Comparison of ENCODE assay signal across 21 cellular contexts in the genomic region with DNA sequence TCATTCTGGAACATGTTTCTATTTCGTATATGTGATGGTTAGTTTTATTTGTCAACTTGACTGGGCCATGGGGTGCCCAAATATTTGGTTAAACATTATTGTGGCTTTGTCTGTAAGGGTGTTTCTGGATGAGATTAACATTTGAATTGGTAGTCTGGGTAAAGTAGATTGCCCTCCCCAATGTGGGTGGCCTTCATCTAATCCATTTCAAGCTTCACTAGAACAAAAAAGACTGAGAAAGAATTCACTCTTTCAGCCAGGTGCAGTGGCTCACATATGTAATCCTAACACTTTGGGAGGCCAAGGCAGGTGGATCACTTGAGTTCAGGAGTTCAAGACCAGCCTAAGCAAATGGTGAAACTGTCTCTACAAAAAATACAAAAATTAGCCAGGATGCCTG.
"Had no signal": no experiment of that assay in that cellular context is flagged by ENCODE, and none has a peak within 500 bp of the region (broad histone marks: within the 10 kb centered on the region; RNA-seq: fewer than 3 reads in every experiment).

No MANE protein-coding gene starts in this region.

- H3K4me1 ChIP-seq: colonic mucosa, gastroesophageal sphincter, lower lobe of right lung had no signal

- H3K4me1 Mint-ChIP-seq: endodermal cell, naive B cell had no signal

- H3K27me3 Mint-ChIP-seq: dendritic cell treated with granulocyte-macrophage colony-stimulating factor and Interleukin-4, amounts not matched to agents 40 ng/mL and 50 ng/mL, for 4 days had no signal

- H3K36me3 Mint-ChIP-seq: mesothelial cell of epicardium, naive B cell had no signal

- H3K36me3 ChIP-seq: colonic mucosa, gastroesophageal sphincter, heart left ventricle, left lung, lower lobe of right lung had no signal

- H3K27ac ChIP-seq: colonic mucosa, epithelial cell of prostate, foreskin keratinocyte, gastroesophageal sphincter, heart left ventricle, hepatocyte, left lung, lower lobe of right lung had no signal

- H3K9me3 ChIP-seq: colonic mucosa, gastroesophageal sphincter, heart left ventricle, left lung, lower lobe of right lung, mucosa of descending colon had no signal

- H3K4me3 ChIP-seq: colonic mucosa, gastroesophageal sphincter, heart left ventricle, hepatocyte, left lung, lower lobe of right lung, mucosa of descending colon had no signal

- DNase-seq: colonic mucosa; cortex of kidney; effector CD8-positive, alpha-beta T cell; effector memory CD8-positive, alpha-beta T cell; endodermal cell; erythroblast; foreskin keratinocyte; heart left ventricle; left cardiac atrium; left lung; left ventricle myocardium superior; lower lobe of right lung; mesenchymal stem cell; mucosa of descending colon; naive B cell had no signal

- H3K79me2 ChIP-seq: hepatocyte had no signal

- H3K27ac Mint-ChIP-seq: dendritic cell treated with granulocyte-macrophage colony-stimulating factor and Interleukin-4, amounts not matched to agents 40 ng/mL and 50 ng/mL, for 4 days; effector memory CD8-positive, alpha-beta T cell; endodermal cell had no signal

- H2AFZ ChIP-seq: hepatocyte had no signal

- H3K27me3 ChIP-seq: colonic mucosa, foreskin keratinocyte, gastroesophageal sphincter, heart left ventricle, hepatocyte, left lung had no signal

- ATAC-seq: effector memory CD8-positive, alpha-beta T cell; esophagus mucosa; foreskin keratinocyte; gastroesophageal sphincter; heart left ventricle; left cardiac atrium; left lung; left ventricle myocardium superior; lower lobe of right lung; mucosa of descending colon had no signal

- H3K4me3 Mint-ChIP-seq: dendritic cell treated with granulocyte-macrophage colony-stimulating factor and Interleukin-4, amounts not matched to agents 40 ng/mL and 50 ng/mL, for 4 days; effector memory CD8-positive, alpha-beta T cell; endodermal cell; mesothelial cell of epicardium had no signal

- H3K9me3 Mint-ChIP-seq: dendritic cell treated with granulocyte-macrophage colony-stimulating factor and Interleukin-4, amounts not matched to agents 40 ng/mL and 50 ng/mL, for 4 days; effector memory CD8-positive, alpha-beta T cell; endodermal cell; mesothelial cell of epicardium; naive B cell had no signal

- H3K4me2 ChIP-seq: hepatocyte had no signal
